In the genomic region with DNA sequence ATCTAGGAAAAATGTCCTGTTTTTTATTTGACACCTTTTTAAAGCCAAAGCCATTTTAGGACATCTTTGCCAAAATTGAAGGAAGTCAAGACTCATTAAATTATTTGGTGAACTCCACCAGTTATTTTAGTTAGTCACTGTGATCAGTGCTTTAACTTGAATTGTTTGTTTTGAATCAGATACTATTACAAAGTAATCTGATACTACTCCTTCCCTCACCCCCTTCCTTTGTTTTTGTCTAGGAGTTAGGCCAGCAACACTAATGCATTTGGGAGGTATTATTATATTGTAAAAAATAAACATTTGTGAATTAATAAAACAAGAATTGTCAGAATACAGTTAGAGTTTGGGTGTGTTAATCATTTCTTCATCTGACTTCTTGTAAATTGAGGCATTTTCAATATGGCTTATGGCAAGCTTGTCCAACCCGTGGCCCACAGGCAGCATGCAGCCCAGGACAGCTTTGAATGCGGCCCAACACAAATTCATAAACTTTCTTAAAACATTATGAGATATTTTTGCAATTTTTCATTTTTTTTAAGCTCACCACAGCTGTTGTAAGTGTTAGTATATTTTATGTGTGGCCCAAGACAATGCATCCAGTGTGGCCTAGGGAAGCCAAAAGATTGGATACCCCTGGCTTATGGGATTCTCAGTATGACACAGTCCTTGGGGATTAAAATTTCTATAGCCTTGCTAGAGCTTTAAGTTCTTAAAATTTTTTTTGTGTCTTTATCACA, we compare ENCODE assay signal across 25 cellular contexts.
A peak's percentile ranks its signal among the peaks of the same experiment; 100 is the strongest.
DNase-seq lines count a peak whose midpoint lies in the region; ATAC-seq, FAIRE-seq and TF ChIP-seq lines count a peak whose summit lies in the region.
"Had no signal": no experiment of that assay in that cellular context is flagged by ENCODE, and none has a peak within 500 bp of the region (broad histone marks: within the 10 kb centered on the region; RNA-seq: fewer than 3 reads in every experiment).

No MANE protein-coding gene starts in this region.

- H3K36me3 ChIP-seq in PC-3 (ENCODE audit: low read depth, low read length) = no peaks in the 10 kb centered on the region
- H3K36me3 ChIP-seq in endothelial cell of umbilical vein (ENCODE audit: control insufficient read depth in 2 of 2, extremely low read depth in 1 of 2, insufficient read depth in 2 of 2, low read length in 2 of 2) = no peaks in the 10 kb centered on the region
- H3K36me3 ChIP-seq in osteoblast (ENCODE audit: insufficient read depth, low read length) = no peaks in the 10 kb centered on the region
- H3K36me3 ChIP-seq: breast epithelium, MG63, neutrophil had no signal

- no peak for FAIRE-seq in endothelial cell of umbilical vein (lab: Jason Lieb, UNC)
- FAIRE-seq: GM12878 had no signal

- DNase-seq in DMS53 (lab: John Stamatoyannopoulos, UW) (peak; percentile 27), DMS53 treated with DMSO at 0.1 percent for 48 hours (lab: John Stamatoyannopoulos, UW; ENCODE audit: unreplicated experiment) (no peak), PC-3 (peak; percentile 68), endothelial cell of umbilical vein (ENCODE audit: low read depth, low spot score) (peak; percentile 46), osteoblast (ENCODE audit: insufficient read length, low spot score, missing footprints) (peak; percentile 64)
- DNase-seq: 8988T; activated CD4-positive, alpha-beta T cell treated with anti-CD3 and anti-CD28 coated beads for 4 hours; activated gamma-delta T cell treated with Interleukin-2 at 50 U/mL for 16 hours; activated naive CD8-positive, alpha-beta T cell treated with anti-CD3 and anti-CD28 coated beads, Interleukin-2, amount 50 U/mL, for 24 hours; activated T-cell treated with anti-CD3 and anti-CD28 coated beads, Interleukin-2, amount 50 U/mL, for 24 hours; DMS79; effector memory CD8-positive, alpha-beta T cell; MG63; NCI-H2081 treated with DMSO at 0.1 percent for 48 hours; NCI-H526; RPMI8226 had no signal

- H4K20me1 ChIP-seq in PC-3 (ENCODE audit: low read length) (no peaks in the 10 kb centered on the region), endothelial cell of umbilical vein (replicated peaks; ENCODE audit: control insufficient read depth, extremely low read depth, insufficient read depth, low read length) (no peaks in the 10 kb centered on the region), osteoblast (ENCODE audit: insufficient read depth, low read length) (no peaks in the 10 kb centered on the region)

- H3K27ac ChIP-seq in PC-3 (ENCODE audit: low read length) (peak overlapping the region; percentile 52), endothelial cell of umbilical vein (ENCODE audit: insufficient read depth, low read depth, low read length) (no peak overlapping the region), osteoblast (ENCODE audit: low read depth, low read length) (no peak overlapping the region)
- H3K27ac ChIP-seq: breast epithelium, coronary artery, neutrophil had no signal

- H3K4me3 ChIP-seq in PC-3 (ENCODE audit: low read length) (no peak overlapping the region), endothelial cell of umbilical vein (replicated peaks in 1 of 3; ENCODE audit: insufficient read depth in 1 of 3, low read depth in 1 of 3, low read length in 3 of 3) (no peak overlapping the region), osteoblast (ENCODE audit: insufficient read depth, low read length) (no peak overlapping the region)
- H3K4me3 ChIP-seq: breast epithelium, coronary artery, GM12878, MG63 had no signal

- H3K79me2 ChIP-seq in PC-3 (ENCODE audit: low read length) (peaks cover 9% of the 10 kb centered on the region; the same call in 1 of the 2 replicates), endothelial cell of umbilical vein (ENCODE audit: control insufficient read depth, insufficient read depth, low read length) (no peaks in the 10 kb centered on the region), osteoblast (ENCODE audit: insufficient read depth, low read length) (no peaks in the 10 kb centered on the region)

- H3K4me1 ChIP-seq in PC-3 (ENCODE audit: insufficient read depth, low read length) (peaks cover 35% of the 10 kb centered on the region), endothelial cell of umbilical vein (ENCODE audit: control insufficient read depth, extremely low read depth, insufficient read depth, low read length) (no peaks in the 10 kb centered on the region), osteoblast (ENCODE audit: insufficient read depth, low read length) (peaks cover 9% of the 10 kb centered on the region)
- H3K4me1 ChIP-seq: breast epithelium had no signal

- no peaks in the 10 kb centered on the region for H3K27me3 ChIP-seq in PC-3 (ENCODE audit: low read length)
- H3K27me3 ChIP-seq in endothelial cell of umbilical vein (ENCODE audit: control insufficient read depth in 2 of 2, insufficient read depth in 2 of 2, low read length in 2 of 2) = no peaks in the 10 kb centered on the region
- H3K27me3 ChIP-seq in osteoblast (ENCODE audit: insufficient read depth, low read length) = no peaks in the 10 kb centered on the region
- H3K27me3 ChIP-seq: breast epithelium, MG63, neutrophil had no signal

- no peaks in the 10 kb centered on the region for H3K9me3 ChIP-seq in PC-3 (ENCODE audit: low read length)
- no peaks in the 10 kb centered on the region for H3K9me3 ChIP-seq in endothelial cell of umbilical vein (replicated peaks; ENCODE audit: control insufficient read depth, insufficient read depth, low read length)
- no peaks in the 10 kb centered on the region for H3K9me3 ChIP-seq in osteoblast (ENCODE audit: low read depth, low read length)
- H3K9me3 ChIP-seq: breast epithelium, MG63, neutrophil had no signal

- dilution Hi-C loops in endothelial cell of umbilical vein (cut with MboI; ENCODE audit: extremely low pct_ligation_motif_present, low sequenced_read_pairs) = no loop called here

- POLR2A ChIA-PET in PC-3 (lab: Charles Lee; ENCODE audit: unreplicated experiment) (interaction anchor here (0.6 kb wide), 1 partner anchor 920 kb away, joined by 4 read pairs; no protein-coding TSS in a partner anchor), endothelial cell of umbilical vein (lab: Charles Lee) (no interaction called here)

- H3K4me2 ChIP-seq in PC-3 (ENCODE audit: low read length) (peak overlapping the region; percentile 44), endothelial cell of umbilical vein (ENCODE audit: insufficient read depth, low read length) (no peak overlapping the region), osteoblast (ENCODE audit: insufficient read depth, low read length) (no peak overlapping the region)

- TF ChIP-seq CTCF in PC-3 (conservative IDR thresholded peaks at IDR 0.05; ENCODE audit: low read depth, low read length) (no peak), endothelial cell of umbilical vein (IDR thresholded peaks at IDR 0.05; ENCODE audit: extremely low read depth in 1 of 2, insufficient read depth in 1 of 2, low read depth in 1 of 2, low read length in 2 of 2) (no peak), osteoblast (IDR thresholded peaks at IDR 0.05; ENCODE audit: extremely low read depth, low read depth, low read length) (no peak)

- no peaks in the 10 kb centered on the region for H3F3A ChIP-seq in PC-3 (ENCODE audit: low read length, unreplicated experiment)

- H3K9me2 ChIP-seq in PC-3 (replicated peaks; ENCODE audit: low read length) = no peaks in the 10 kb centered on the region

- no peak overlapping the region for H2AFZ ChIP-seq in PC-3 (ENCODE audit: low read length)
- no peak overlapping the region for H2AFZ ChIP-seq in endothelial cell of umbilical vein (ENCODE audit: low read depth, low read length)
- no peak overlapping the region for H2AFZ ChIP-seq in osteoblast (ENCODE audit: low read length)

- BruUV-seq in PC-3 (replicated peaks; lab: Mats Ljungman, UMichigan) (no TSS peak), endothelial cell of umbilical vein (replicated peaks; lab: Mats Ljungman, UMichigan) (no TSS peak)

- H3K9ac ChIP-seq in PC-3 (ENCODE audit: low read length) (no peak overlapping the region), endothelial cell of umbilical vein (replicated peaks; ENCODE audit: extremely low read depth, insufficient read depth, low read length) (no peak overlapping the region)

- intact Hi-C loops in PC-3 (cut with micrococcal nuclease) (loop anchor here (1.0 to 5.0 kb wide), 2 partner anchors 32 to 180 kb away; no protein-coding TSS in a partner anchor), endothelial cell of umbilical vein (cut with micrococcal nuclease) (no loop called here)

- TF ChIP-seq POLR2A in endothelial cell of umbilical vein (IDR thresholded peaks at IDR 0.05; ENCODE audit: low read depth, low read length) = no peak

- ATAC-seq in PC-3 = peak; percentile 86
- ATAC-seq in GM19463 (IDR thresholded peaks at IDR 0.05; ENCODE audit: unreplicated experiment) = no peak
- no peak for ATAC-seq in HG02798 (IDR thresholded peaks at IDR 0.05; ENCODE audit: poor library complexity, unreplicated experiment)
- no peak for ATAC-seq in HG03159 (IDR thresholded peaks at IDR 0.05; ENCODE audit: unreplicated experiment)
- ATAC-seq: activated naive CD8-positive, alpha-beta T cell treated with anti-CD3 and anti-CD28 coated beads, Interleukin-2, amount 50 U/mL, for 24 hours; effector memory CD8-positive, alpha-beta T cell; GM12878; HCT116; SK-N-SH treated with all-trans-retinoic acid at 6 μM for 48 hours had no signal

- H3K9me1 ChIP-seq in endothelial cell of umbilical vein (replicated peaks; ENCODE audit: control insufficient read depth, extremely low read depth, insufficient read depth, low read length) = no peaks in the 10 kb centered on the region

- CTCF ChIA-PET in PC-3 (lab: Charles Lee) (no interaction called here), endothelial cell of umbilical vein (lab: Charles Lee) (interaction anchor here (1.1 to 1.9 kb wide), 3 partner anchors 9 to 319 kb away, joined by 3 to 7 read pairs (median 5); no protein-coding TSS in a partner anchor)

TF ChIP-seq in endothelial cell of umbilical vein, 7 proteins besides CTCF, POLR2A, EP300 and RAD21:
- no peak for TF ChIP-seq GATA2 (IDR thresholded peaks at IDR 0.05; ENCODE audit: insufficient read depth, insufficient read length, low read depth, low read length)
- TF ChIP-seq FOS (IDR thresholded peaks at IDR 0.05; ENCODE audit: borderline replicate concordance, insufficient read depth, low read length) = no peak
- no peak for TF ChIP-seq JUN (IDR thresholded peaks at IDR 0.05; ENCODE audit: borderline replicate concordance, insufficient read depth, insufficient read length, low read depth)
- TF ChIP-seq EZH2 (IDR thresholded peaks at IDR 0.05; ENCODE audit: borderline replicate concordance, low read depth, low read length, severe bottlenecking) = no peak
- no peak for TF ChIP-seq MYC (IDR thresholded peaks at IDR 0.05; ENCODE audit: low read depth, low read length)
